30 cellular contexts compared by ENCODE assay signal in the genomic region with DNA sequence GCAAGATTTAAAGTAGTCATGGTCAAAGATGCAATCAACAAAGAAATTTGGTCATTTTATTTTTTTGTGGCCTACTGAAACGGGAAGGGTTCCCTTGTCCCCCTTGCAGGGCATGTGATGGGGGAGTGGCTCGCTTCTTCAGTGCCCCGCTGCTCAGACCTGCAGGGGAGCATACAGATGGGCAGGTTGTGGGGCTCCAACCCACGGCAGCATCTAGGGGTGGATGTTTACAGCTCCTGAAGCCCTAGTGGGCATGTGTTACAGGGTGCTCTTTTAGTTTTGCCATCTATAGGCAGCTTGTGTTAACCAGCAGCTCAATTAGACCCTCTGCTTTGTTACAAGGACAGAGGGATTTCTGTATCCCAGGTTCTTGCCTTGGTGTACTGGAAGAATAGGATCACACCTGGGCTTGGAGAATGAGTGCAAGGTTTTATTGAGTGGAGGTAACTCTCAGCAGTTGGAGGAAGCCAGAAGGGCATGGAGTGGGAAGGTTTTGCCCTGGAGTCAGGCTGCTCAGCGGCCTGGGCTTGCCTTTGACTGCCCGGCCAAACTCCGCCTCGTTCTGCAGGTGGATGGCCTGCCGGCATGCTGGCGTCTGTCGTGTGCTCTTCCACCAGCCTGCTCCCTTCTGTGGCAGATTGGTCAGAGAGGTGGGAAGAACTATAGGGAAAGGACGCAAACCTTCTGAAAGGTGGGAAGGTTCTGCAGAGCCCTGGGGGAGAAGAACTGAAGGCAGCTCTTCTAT. TPM values are rescaled to one million over a fixed set of nuclear protein-coding genes. Genes with fewer than 3 reads are reported as not detected.
A peak's percentile ranks its signal among the peaks of the same experiment; 100 is the strongest.
DNase-seq lines count a peak whose midpoint lies in the region; ATAC-seq, FAIRE-seq and TF ChIP-seq lines count a peak whose summit lies in the region.
"Had no signal": no experiment of that assay in that cellular context is flagged by ENCODE, and none has a peak within 500 bp of the region (broad histone marks: within the 10 kb centered on the region; RNA-seq: fewer than 3 reads in every experiment).

No MANE protein-coding gene starts in this region.

- no peak overlapping the region for H3K4me3 Mint-ChIP-seq in neural progenitor cell
- H3K4me3 Mint-ChIP-seq: activated naive CD4-positive, alpha-beta T cell treated with anti-CD3 and anti-CD28 coated beads, Interleukin-2, amount 50 U/mL, for 24 hours; activated T-helper 1 cell treated with anti-CD3 and anti-CD28 coated beads, Interleukin-12 subunit alpha, Interleukin-12 subunit beta, Interleukin-2, Interleukin-4 antibody, amounts not matched to agents 30 ng/mL and 10 ng/mL and 1 ng/mL, durations not matched to agents 14 hours and 24 hours and 36 hours; CD14-positive monocyte; central memory CD8-positive, alpha-beta T cell; mesothelial cell of epicardium; natural killer cell had no signal

- H3K27ac Mint-ChIP-seq in neural progenitor cell: peak overlapping the region; percentile 71
- H3K27ac Mint-ChIP-seq: activated T-helper 1 cell treated with anti-CD3 and anti-CD28 coated beads, Interleukin-12 subunit alpha, Interleukin-12 subunit beta, Interleukin-2, Interleukin-4 antibody, amounts not matched to agents 30 ng/mL and 10 ng/mL and 1 ng/mL, durations not matched to agents 14 hours and 24 hours and 36 hours; mesothelial cell of epicardium; natural killer cell had no signal

- H3K4me3 ChIP-seq in K562 (no peak overlapping the region), neural progenitor cell (no peak overlapping the region)
- H3K4me3 ChIP-seq: GM23248, ovary, vagina had no signal

- H3K36me3 ChIP-seq in K562 (ENCODE audit: control insufficient read depth, insufficient read depth, low read length) (peaks cover 3% of the 10 kb centered on the region; the same call in 2 of the 3 replicates), neural progenitor cell (no peaks in the 10 kb centered on the region)
- H3K36me3 ChIP-seq: ovary, WERI-Rb-1 had no signal

- FAIRE-seq in K562 (lab: Jason Lieb, UNC): no peak
- FAIRE-seq: astrocyte, D721Med had no signal

- TF ChIP-seq CTCF in K562 (IDR thresholded peaks at IDR 0.05 in 2 of 3, conservative IDR thresholded peaks at IDR 0.05 in 1 of 3; ENCODE audit: insufficient read depth in 2 of 3, low read depth in 1 of 3, low read length in 3 of 3) (no peak), neural progenitor cell (IDR thresholded peaks at IDR 0.05) (no peak)

- H3K9me1 ChIP-seq in K562 (ENCODE audit: control insufficient read depth, insufficient read depth, low read length): no peaks in the 10 kb centered on the region

- CTCF ChIA-PET in K562 (lab: Yijun Ruan, JAX; ENCODE audit: low intra/inter-chr PET ratio): no interaction called here

- H3K4me1 ChIP-seq in K562 (replicated peaks in 1 of 2; ENCODE audit: control insufficient read depth in 2 of 2, insufficient read depth in 2 of 2, low read length in 2 of 2) (peaks cover 0 to 10% of the 10 kb centered on the region in 2 experiments; a peak in 4 of 5 replicates), neural progenitor cell (no peaks in the 10 kb centered on the region)
- H3K4me1 ChIP-seq: vagina had no signal

- H4K20me1 ChIP-seq in K562 (replicated peaks; ENCODE audit: control insufficient read depth, insufficient read depth, low read length): no peaks in the 10 kb centered on the region
- H4K20me1 ChIP-seq in neural progenitor cell (ENCODE audit: low read depth): no peaks in the 10 kb centered on the region

- POLR2A ChIA-PET in K562 (lab: Yijun Ruan, JAX): interaction anchor here (0.6 to 2.1 kb wide), 5 partner anchors 8 to 38 kb away, joined by 3 to 21 read pairs (median 6); partner anchors contain the start of gene GSTP1

- peaks cover 13% of the 10 kb centered on the region for H3K36me3 Mint-ChIP-seq in neural progenitor cell
- H3K36me3 Mint-ChIP-seq: activated naive CD4-positive, alpha-beta T cell treated with anti-CD3 and anti-CD28 coated beads, Interleukin-2, amount 50 U/mL, for 24 hours; natural killer cell had no signal

- TF ChIP-seq POLR2A in K562 (conservative IDR thresholded peaks at IDR 0.05): no peak

- no peak for TF ChIP-seq RAD21 in K562 (CRISPR knock-in tag; conservative IDR thresholded peaks at IDR 0.05 in 1 of 2, IDR thresholded peaks at IDR 0.05 in 1 of 2)

- peaks cover 15% of the 10 kb centered on the region for H3K9me3 Mint-ChIP-seq in neural progenitor cell
- H3K9me3 Mint-ChIP-seq: activated naive CD4-positive, alpha-beta T cell treated with anti-CD3 and anti-CD28 coated beads, Interleukin-2, amount 50 U/mL, for 24 hours; activated T-helper 1 cell treated with anti-CD3 and anti-CD28 coated beads, Interleukin-12 subunit alpha, Interleukin-12 subunit beta, Interleukin-2, Interleukin-4 antibody, amounts not matched to agents 30 ng/mL and 10 ng/mL and 1 ng/mL, durations not matched to agents 14 hours and 24 hours and 36 hours; central memory CD8-positive, alpha-beta T cell; natural killer cell had no signal

- H3K9ac ChIP-seq in K562 (ENCODE audit: insufficient read depth in 1 of 2, low read depth in 2 of 2, low read length in 2 of 2): peak overlapping the region in 1 of 2 experiments; percentile 73; a peak in 2 of 4 replicates
- H3K9ac ChIP-seq in neural progenitor cell: no peak overlapping the region
- H3K9ac ChIP-seq: GM23248 had no signal

- 67% methylated on average over 12 of the region's 12 CpGs for WGBS in K562 (ENCODE audit: insufficient coverage, low coverage, missing lambda C conversion rate)

- ATAC-seq in K562 (no peak), HG03521 (IDR thresholded peaks at IDR 0.05; ENCODE audit: unreplicated experiment) (no peak)
- ATAC-seq: left lobe of liver, natural killer cell, right cardiac atrium, SK-N-SH treated with all-trans-retinoic acid at 6 μM for 48 hours had no signal

- peak; percentile 34 for DNase-seq in NCI-H510A (lab: John Stamatoyannopoulos, UW)
- no peak for DNase-seq in K562 (ENCODE audit: extremely low read depth in 1 of 4, low spot score in 3 of 4)
- DNase-seq in neural progenitor cell (ENCODE audit: low spot score): no peak
- no peak for DNase-seq in T1000 (lab: John Stamatoyannopoulos, UW)
- DNase-seq in NCI-H446 (lab: John Stamatoyannopoulos, UW): no peak
- DNase-seq: activated CD4-positive, alpha-beta T cell treated with anti-CD3 and anti-CD28 coated beads, Interleukin-2, amount 50 U/mL, for 1 hour; foreskin fibroblast; GM23248; Karpas-422; natural killer cell; NCI-H1694 treated with DMSO at 0.1 percent for 48 hours; NCI-H345; ovary; right cardiac atrium; substantia nigra; WERI-Rb-1 had no signal

- BruUV-seq in K562 (replicated peaks; lab: Mats Ljungman, UMichigan): no TSS peak

- H3K27ac ChIP-seq in K562 (ENCODE audit: extremely low read depth, low read depth, low read length) (no peak overlapping the region), neural progenitor cell (no peak overlapping the region)
- H3K27ac ChIP-seq: GM23248, ovary, vagina, WERI-Rb-1 had no signal

- H3K4me2 ChIP-seq in K562 (ENCODE audit: insufficient read depth, low read length) (no peak overlapping the region), neural progenitor cell (no peak overlapping the region)

- peak overlapping the region; percentile 36; the same call in 1 of the 2 replicates for H2AFZ ChIP-seq in K562 (ENCODE audit: low read depth, low read length)
- no peak overlapping the region for H2AFZ ChIP-seq in neural progenitor cell (replicated peaks)
- H2AFZ ChIP-seq: GM23248 had no signal

- peaks cover 4% of the 10 kb centered on the region; the same call in 1 of the 2 replicates for H3K9me3 ChIP-seq in K562 (replicated peaks; ENCODE audit: control insufficient read depth, insufficient read depth, low read depth, low read length)
- H3K9me3 ChIP-seq in neural progenitor cell (ENCODE audit: low read depth): no peaks in the 10 kb centered on the region
- H3K9me3 ChIP-seq: ovary, vagina had no signal

- H3K27me3 Mint-ChIP-seq in neural progenitor cell (ENCODE audit: insufficient read depth, low read depth): no peaks in the 10 kb centered on the region
- H3K27me3 Mint-ChIP-seq: activated naive CD4-positive, alpha-beta T cell treated with anti-CD3 and anti-CD28 coated beads, Interleukin-2, amount 50 U/mL, for 24 hours; central memory CD8-positive, alpha-beta T cell had no signal

- H3K4me1 Mint-ChIP-seq in neural progenitor cell: peaks cover 4% of the 10 kb centered on the region
- H3K4me1 Mint-ChIP-seq: activated naive CD4-positive, alpha-beta T cell treated with anti-CD3 and anti-CD28 coated beads, Interleukin-2, amount 50 U/mL, for 24 hours; central memory CD8-positive, alpha-beta T cell had no signal

- intact Hi-C loops in K562 (cut with micrococcal nuclease): no loop called here

- no peaks in the 10 kb centered on the region for H3K79me2 ChIP-seq in K562 (ENCODE audit: control insufficient read depth, insufficient read depth, low read length)
- H3K79me2 ChIP-seq in neural progenitor cell (ENCODE audit: low read depth): no peaks in the 10 kb centered on the region

- TF ChIP-seq EP300 in K562 (IDR thresholded peaks at IDR 0.05; ENCODE audit: low read length): no peak

- no peaks in the 10 kb centered on the region for H3K27me3 ChIP-seq in K562 (ENCODE audit: control insufficient read depth in 2 of 2, insufficient read depth in 2 of 2, low read length in 2 of 2)
- no peaks in the 10 kb centered on the region for H3K27me3 ChIP-seq in neural progenitor cell
- H3K27me3 ChIP-seq: ovary, vagina had no signal

- H3F3A ChIP-seq in neural progenitor cell (ENCODE audit: low read depth): peaks cover 1% of the 10 kb centered on the region

- in situ Hi-C loops in K562 (cut with MboI): no loop called here

RNA-seq across cellular contexts. Expression of gene GSTP1, which starts 9.4 kb away (rescaled TPM):
- 78.9 and 217 TPM in 2 replicates for total RNA-seq in K562 (2011; cell fraction: chromatin; rRNA removed; ENCODE audit: low replicate concordance)
- 419 and 483 TPM in 2 replicates for total RNA-seq in K562 (2011; cell fraction: nucleolus; rRNA removed)
- 278 and 289 TPM in 2 replicates for total RNA-seq in K562 (2011; cell fraction: nucleoplasm; rRNA removed)
- total RNA-seq in K562 (2014; rRNA removed): 2,150 and 3,084 TPM in 2 replicates
- total RNA-seq in K562 (2014; rRNA removed; fragmentation: Illumina TruSeq; extraction: Trizol): 412 and 592 TPM in 2 replicates
- 1,399 and 1,422 TPM in 2 replicates for total RNA-seq in K562 (2015; rRNA removed; fragmentation: Illumina TruSeq; extraction: Trizol)
- total RNA-seq in K562 (2021): 1,400 and 1,492 TPM in 2 replicates
- polyA plus RNA-seq in K562 (2011; rRNA removed): 910 and 997 TPM in 2 replicates
- polyA plus RNA-seq in K562 (2011; cell fraction: cytosol; rRNA removed): 1,621 and 2,879 TPM in 2 replicates
- 798 and 965 TPM in 2 replicates for polyA plus RNA-seq in K562 (2011; cell fraction: nucleus; rRNA removed)
- 1,622 and 1,822 TPM in 2 replicates for polyA plus RNA-seq in K562 (2012)
- 1,177 and 1,409 TPM in 2 replicates for polyA plus RNA-seq in K562 (2014; fragmentation: Illumina TruSeq; extraction: Trizol)
- polyA plus RNA-seq in K562 (2014; fragmentation: Nextera tagmentation; extraction: Ambion mirVana): 1,000 to 10,000 TPM in 1 of 2 experiments, 100 to 1,000 TPM in 1; 739 to 1,204 TPM
- polyA plus RNA-seq in K562 (2014; rRNA removed): 1,679 and 1,695 TPM in 2 replicates
- 380 and 408 TPM in 2 replicates for polyA minus RNA-seq in K562 (2011; rRNA and poly(A)+ RNA removed)
- polyA minus RNA-seq in K562 (2011; cell fraction: cytosol; rRNA and poly(A)+ RNA removed): 440 and 451 TPM in 2 replicates
- polyA minus RNA-seq in K562 (2011; cell fraction: nucleus; rRNA and poly(A)+ RNA removed): 118 and 167 TPM in 2 replicates
- 436 and 1,035 TPM in 2 replicates for total RNA-seq in neural progenitor cell (ENCODE audit: low replicate concordance)

RNA-seq across cellular contexts. Expression of gene NDUFV1, which starts 13.7 kb away (rescaled TPM):
- 348 and 937 TPM in 2 replicates for total RNA-seq in K562 (2011; cell fraction: chromatin; rRNA removed; ENCODE audit: low replicate concordance)
- 683 and 713 TPM in 2 replicates for total RNA-seq in K562 (2011; cell fraction: nucleolus; rRNA removed)
- total RNA-seq in K562 (2011; cell fraction: nucleoplasm; rRNA removed): 505 and 528 TPM in 2 replicates
- 408 and 468 TPM in 2 replicates for total RNA-seq in K562 (2014; rRNA removed)
- total RNA-seq in K562 (2014; rRNA removed; fragmentation: Illumina TruSeq; extraction: Trizol): 111 and 135 TPM in 2 replicates
- total RNA-seq in K562 (2015; rRNA removed; fragmentation: Illumina TruSeq; extraction: Trizol): 242 and 251 TPM in 2 replicates
- total RNA-seq in K562 (2021): 404 and 408 TPM in 2 replicates
- polyA plus RNA-seq in K562 (2011; rRNA removed): 172 and 261 TPM in 2 replicates
- 251 and 329 TPM in 2 replicates for polyA plus RNA-seq in K562 (2011; cell fraction: cytosol; rRNA removed)
- polyA plus RNA-seq in K562 (2011; cell fraction: nucleus; rRNA removed): 669 and 851 TPM in 2 replicates
- polyA plus RNA-seq in K562 (2012): 286 and 337 TPM in 2 replicates
- 209 and 273 TPM in 2 replicates for polyA plus RNA-seq in K562 (2014; fragmentation: Illumina TruSeq; extraction: Trizol)
- polyA plus RNA-seq in K562 (2014; fragmentation: Nextera tagmentation; extraction: Ambion mirVana): 10 to 100 TPM; 10.8 to 32.9 TPM
- polyA plus RNA-seq in K562 (2014; rRNA removed): 423 and 426 TPM in 2 replicates
- 81.2 and 91.3 TPM in 2 replicates for polyA minus RNA-seq in K562 (2011; rRNA and poly(A)+ RNA removed)
- polyA minus RNA-seq in K562 (2011; cell fraction: cytosol; rRNA and poly(A)+ RNA removed): 141 and 202 TPM in 2 replicates
- polyA minus RNA-seq in K562 (2011; cell fraction: nucleus; rRNA and poly(A)+ RNA removed): 134 and 170 TPM in 2 replicates
- total RNA-seq in neural progenitor cell (ENCODE audit: low replicate concordance): 71.0 and 137 TPM in 2 replicates

RNA-seq across cellular contexts. Expression of gene NUDT8, which starts 36.7 kb away (rescaled TPM):
- 2.8 and 15.1 TPM in 2 replicates for total RNA-seq in K562 (2011; cell fraction: chromatin; rRNA removed; ENCODE audit: low replicate concordance)
- total RNA-seq in K562 (2011; cell fraction: nucleolus; rRNA removed): 22.0 and 23.0 TPM in 2 replicates
- 9.8 and 13.5 TPM in 2 replicates for total RNA-seq in K562 (2011; cell fraction: nucleoplasm; rRNA removed)
- 23.8 and 36.3 TPM in 2 replicates for total RNA-seq in K562 (2014; rRNA removed)
- total RNA-seq in K562 (2014; rRNA removed; fragmentation: Illumina TruSeq; extraction: Trizol): 1.5 and 2.0 TPM in 2 replicates
- total RNA-seq in K562 (2015; rRNA removed; fragmentation: Illumina TruSeq; extraction: Trizol): 6.2 and 6.6 TPM in 2 replicates
- 26.7 and 27.8 TPM in 2 replicates for total RNA-seq in K562 (2021)
- 4.3 and 6.2 TPM in 2 replicates for polyA plus RNA-seq in K562 (2011; rRNA removed)
- polyA plus RNA-seq in K562 (2011; cell fraction: cytosol; rRNA removed): 11.0 and 34.8 TPM in 2 replicates
- polyA plus RNA-seq in K562 (2011; cell fraction: nucleus; rRNA removed): 27.2 and 46.8 TPM in 2 replicates
- polyA plus RNA-seq in K562 (2012): 20.9 and 25.8 TPM in 2 replicates
- 5.0 and 14.0 TPM in 2 replicates for polyA plus RNA-seq in K562 (2014; fragmentation: Illumina TruSeq; extraction: Trizol)
- polyA plus RNA-seq in K562 (2014; fragmentation: Nextera tagmentation; extraction: Ambion mirVana): under 1 TPM; 0.23 to 0.85 TPM
- 21.7 and 27.2 TPM in 2 replicates for polyA plus RNA-seq in K562 (2014; rRNA removed)
- 0.72 and 1.2 TPM in 2 replicates for polyA minus RNA-seq in K562 (2011; rRNA and poly(A)+ RNA removed)
- polyA minus RNA-seq in K562 (2011; cell fraction: cytosol; rRNA and poly(A)+ RNA removed): 5.7 and 7.1 TPM in 2 replicates
- polyA minus RNA-seq in K562 (2011; cell fraction: nucleus; rRNA and poly(A)+ RNA removed): 11.9 and 15.1 TPM in 2 replicates
- total RNA-seq in neural progenitor cell (ENCODE audit: low replicate concordance): 1.6 and 4.1 TPM in 2 replicates

RNA-seq across cellular contexts. Expression of gene TBX10, which starts 46.5 kb away (rescaled TPM):
- total RNA-seq in K562 (2011; cell fraction: chromatin; rRNA removed; ENCODE audit: low replicate concordance): not detected in 2 replicates
- not detected in 2 replicates for total RNA-seq in K562 (2011; cell fraction: nucleolus; rRNA removed)
- total RNA-seq in K562 (2011; cell fraction: nucleoplasm; rRNA removed): not detected in 2 replicates
- total RNA-seq in K562 (2014; rRNA removed) (not detected in 2 replicates), K562 (2014; rRNA removed; fragmentation: Illumina TruSeq; extraction: Trizol) (not detected in 2 replicates), K562 (2015; rRNA removed; fragmentation: Illumina TruSeq; extraction: Trizol) (not detected in 2 replicates), K562 (2021) (not detected in 2 replicates), neural progenitor cell (ENCODE audit: low replicate concordance) (not detected in 2 replicates)
- polyA plus RNA-seq in K562 (2011; rRNA removed) (not detected in 2 replicates), K562 (2014; fragmentation: Illumina TruSeq; extraction: Trizol) (not detected in 2 replicates), K562 (2014; fragmentation: Nextera tagmentation; extraction: Ambion mirVana) (not detected), K562 (2014; rRNA removed) (not detected in 2 replicates)
- not detected in 2 replicates for polyA plus RNA-seq in K562 (2011; cell fraction: cytosol; rRNA removed)
- not detected in 2 replicates for polyA plus RNA-seq in K562 (2011; cell fraction: nucleus; rRNA removed)
- polyA plus RNA-seq in K562 (2012): 0.14 and 0.18 TPM in 2 replicates
- polyA minus RNA-seq in K562 (2011; rRNA and poly(A)+ RNA removed): not detected in 2 replicates
- not detected in 2 replicates for polyA minus RNA-seq in K562 (2011; cell fraction: cytosol; rRNA and poly(A)+ RNA removed)
- polyA minus RNA-seq in K562 (2011; cell fraction: nucleus; rRNA and poly(A)+ RNA removed): not detected in 2 replicates
- total RNA-seq: activated T-helper 1 cell treated with anti-CD3 and anti-CD28 coated beads, Interleukin-12 subunit alpha, Interleukin-12 subunit beta, Interleukin-2, Interleukin-4 antibody, amounts not matched to agents 30 ng/mL and 10 ng/mL and 1 ng/mL, durations not matched to agents 14 hours and 24 hours and 36 hours; astrocyte; GM23248; mesothelial cell of epicardium; natural killer cell; ovary; right cardiac atrium; RPMI7951; T-helper 2 cell treated with Interferon-gamma antibody and Interleukin-4, amounts not matched to agents 100 ng/mL and 5 ng/mL, for 36 hours; vagina had no signal
- polyA plus RNA-seq: AG04450, CD14-positive monocyte, GM23248, ovary, right cardiac atrium had no signal

RNA-seq across cellular contexts. Expression of gene ACY3, which starts 57.5 kb away (rescaled TPM):
- total RNA-seq in K562 (2011; cell fraction: chromatin; rRNA removed; ENCODE audit: low replicate concordance): not detected in 2 replicates
- total RNA-seq in K562 (2011; cell fraction: nucleolus; rRNA removed): not detected in 2 replicates
- not detected in 2 replicates for total RNA-seq in K562 (2011; cell fraction: nucleoplasm; rRNA removed)
- total RNA-seq in K562 (2014; rRNA removed): not detected in 2 replicates
- total RNA-seq in K562 (2014; rRNA removed; fragmentation: Illumina TruSeq; extraction: Trizol): not detected in 2 replicates
- total RNA-seq in K562 (2015; rRNA removed; fragmentation: Illumina TruSeq; extraction: Trizol): not detected in 2 replicates
- not detected in 2 replicates for total RNA-seq in K562 (2021)
- polyA plus RNA-seq in K562 (2011; rRNA removed): not detected in 2 replicates
- polyA plus RNA-seq in K562 (2011; cell fraction: cytosol; rRNA removed): not detected in 2 replicates
- not detected in 2 replicates for polyA plus RNA-seq in K562 (2011; cell fraction: nucleus; rRNA removed)
- polyA plus RNA-seq in K562 (2012): not detected in 2 replicates
- polyA plus RNA-seq in K562 (2014; fragmentation: Illumina TruSeq; extraction: Trizol): not detected in 2 replicates
- not detected for polyA plus RNA-seq in K562 (2014; fragmentation: Nextera tagmentation; extraction: Ambion mirVana)
- polyA plus RNA-seq in K562 (2014; rRNA removed): not detected in 2 replicates
- polyA minus RNA-seq in K562 (2011; rRNA and poly(A)+ RNA removed): not detected in 2 replicates
- not detected in 2 replicates for polyA minus RNA-seq in K562 (2011; cell fraction: cytosol; rRNA and poly(A)+ RNA removed)
- polyA minus RNA-seq in K562 (2011; cell fraction: nucleus; rRNA and poly(A)+ RNA removed): not detected in 2 replicates
- not detected in 2 replicates for total RNA-seq in neural progenitor cell (ENCODE audit: low replicate concordance)
- total RNA-seq: activated T-helper 1 cell treated with anti-CD3 and anti-CD28 coated beads, Interleukin-12 subunit alpha, Interleukin-12 subunit beta, Interleukin-2, Interleukin-4 antibody, amounts not matched to agents 30 ng/mL and 10 ng/mL and 1 ng/mL, durations not matched to agents 14 hours and 24 hours and 36 hours; astrocyte; GM23248; mesothelial cell of epicardium; right cardiac atrium; vagina had no signal
- polyA plus RNA-seq: AG04450, GM23248, right cardiac atrium had no signal
